ENCODE assay signal across 1 cellular context in the genomic region with DNA sequence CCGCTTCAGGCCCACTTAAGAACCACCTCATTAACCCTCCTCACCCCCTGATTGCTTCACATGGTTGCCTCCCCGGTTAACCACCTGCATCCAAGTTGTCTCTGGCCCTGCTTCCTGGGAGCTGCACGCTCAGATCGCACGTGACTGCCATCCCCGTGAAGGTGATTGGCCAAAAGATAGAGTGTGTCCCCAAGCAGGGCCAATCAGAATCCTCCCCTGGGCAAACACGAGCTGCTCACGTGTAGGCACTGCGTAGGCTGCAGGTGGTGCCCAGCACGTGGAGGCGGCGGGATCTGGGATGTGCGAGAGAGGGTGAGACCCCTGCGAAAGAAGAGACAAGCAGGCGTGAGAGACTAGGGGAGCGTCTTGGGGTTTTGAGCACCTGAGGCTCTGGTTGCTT.
TF ChIP-seq lines count a peak whose summit lies in the region.

No MANE protein-coding gene starts in this region.

TF ChIP-seq in HepG2, 621 proteins besides CTCF, POLR2A, EP300 and RAD21 (continued from another document):
- TF ChIP-seq, protein P1, sequence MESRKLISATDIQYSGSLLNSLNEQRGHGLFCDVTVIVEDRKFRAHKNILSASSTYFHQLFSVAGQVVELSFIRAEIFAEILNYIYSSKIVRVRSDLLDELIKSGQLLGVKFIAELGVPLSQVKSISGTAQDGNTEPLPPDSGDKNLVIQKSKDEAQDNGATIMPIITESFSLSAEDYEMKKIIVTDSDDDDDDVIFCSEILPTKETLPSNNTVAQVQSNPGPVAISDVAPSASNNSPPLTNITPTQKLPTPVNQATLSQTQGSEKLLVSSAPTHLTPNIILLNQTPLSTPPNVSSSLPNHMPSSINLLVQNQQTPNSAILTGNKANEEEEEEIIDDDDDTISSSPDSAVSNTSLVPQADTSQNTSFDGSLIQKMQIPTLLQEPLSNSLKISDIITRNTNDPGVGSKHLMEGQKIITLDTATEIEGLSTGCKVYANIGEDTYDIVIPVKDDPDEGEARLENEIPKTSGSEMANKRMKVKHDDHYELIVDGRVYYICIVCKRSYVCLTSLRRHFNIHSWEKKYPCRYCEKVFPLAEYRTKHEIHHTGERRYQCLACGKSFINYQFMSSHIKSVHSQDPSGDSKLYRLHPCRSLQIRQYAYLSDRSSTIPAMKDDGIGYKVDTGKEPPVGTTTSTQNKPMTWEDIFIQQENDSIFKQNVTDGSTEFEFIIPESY (CRISPR knock-in tag; IDR thresholded peaks at IDR 0.05), result no peak
- TF ChIP-seq ZNF558 (CRISPR knock-in tag; IDR thresholded peaks at IDR 0.05; ENCODE audit: borderline replicate concordance) (no peak), SRY (CRISPR knock-in tag; IDR thresholded peaks at IDR 0.05) (no peak), ZFYVE20 (CRISPR knock-in tag; IDR thresholded peaks at IDR 0.05; ENCODE audit: borderline replicate concordance, low read depth) (no peak), ZNF484 (CRISPR knock-in tag; IDR thresholded peaks at IDR 0.05; ENCODE audit: borderline replicate concordance, low read depth) (no peak), ZNF331 (CRISPR knock-in tag; IDR thresholded peaks at IDR 0.05) (no peak)
- TF ChIP-seq, protein P2, sequence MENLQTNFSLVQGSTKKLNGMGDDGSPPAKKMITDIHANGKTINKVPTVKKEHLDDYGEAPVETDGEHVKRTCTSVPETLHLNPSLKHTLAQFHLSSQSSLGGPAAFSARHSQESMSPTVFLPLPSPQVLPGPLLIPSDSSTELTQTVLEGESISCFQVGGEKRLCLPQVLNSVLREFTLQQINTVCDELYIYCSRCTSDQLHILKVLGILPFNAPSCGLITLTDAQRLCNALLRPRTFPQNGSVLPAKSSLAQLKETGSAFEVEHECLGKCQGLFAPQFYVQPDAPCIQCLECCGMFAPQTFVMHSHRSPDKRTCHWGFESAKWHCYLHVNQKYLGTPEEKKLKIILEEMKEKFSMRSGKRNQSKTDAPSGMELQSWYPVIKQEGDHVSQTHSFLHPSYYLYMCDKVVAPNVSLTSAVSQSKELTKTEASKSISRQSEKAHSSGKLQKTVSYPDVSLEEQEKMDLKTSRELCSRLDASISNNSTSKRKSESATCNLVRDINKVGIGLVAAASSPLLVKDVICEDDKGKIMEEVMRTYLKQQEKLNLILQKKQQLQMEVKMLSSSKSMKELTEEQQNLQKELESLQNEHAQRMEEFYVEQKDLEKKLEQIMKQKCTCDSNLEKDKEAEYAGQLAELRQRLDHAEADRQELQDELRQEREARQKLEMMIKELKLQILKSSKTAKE (CRISPR knock-in tag; IDR thresholded peaks at IDR 0.05; ENCODE audit: borderline replicate concordance), result no peak
- TF ChIP-seq, protein P3, sequence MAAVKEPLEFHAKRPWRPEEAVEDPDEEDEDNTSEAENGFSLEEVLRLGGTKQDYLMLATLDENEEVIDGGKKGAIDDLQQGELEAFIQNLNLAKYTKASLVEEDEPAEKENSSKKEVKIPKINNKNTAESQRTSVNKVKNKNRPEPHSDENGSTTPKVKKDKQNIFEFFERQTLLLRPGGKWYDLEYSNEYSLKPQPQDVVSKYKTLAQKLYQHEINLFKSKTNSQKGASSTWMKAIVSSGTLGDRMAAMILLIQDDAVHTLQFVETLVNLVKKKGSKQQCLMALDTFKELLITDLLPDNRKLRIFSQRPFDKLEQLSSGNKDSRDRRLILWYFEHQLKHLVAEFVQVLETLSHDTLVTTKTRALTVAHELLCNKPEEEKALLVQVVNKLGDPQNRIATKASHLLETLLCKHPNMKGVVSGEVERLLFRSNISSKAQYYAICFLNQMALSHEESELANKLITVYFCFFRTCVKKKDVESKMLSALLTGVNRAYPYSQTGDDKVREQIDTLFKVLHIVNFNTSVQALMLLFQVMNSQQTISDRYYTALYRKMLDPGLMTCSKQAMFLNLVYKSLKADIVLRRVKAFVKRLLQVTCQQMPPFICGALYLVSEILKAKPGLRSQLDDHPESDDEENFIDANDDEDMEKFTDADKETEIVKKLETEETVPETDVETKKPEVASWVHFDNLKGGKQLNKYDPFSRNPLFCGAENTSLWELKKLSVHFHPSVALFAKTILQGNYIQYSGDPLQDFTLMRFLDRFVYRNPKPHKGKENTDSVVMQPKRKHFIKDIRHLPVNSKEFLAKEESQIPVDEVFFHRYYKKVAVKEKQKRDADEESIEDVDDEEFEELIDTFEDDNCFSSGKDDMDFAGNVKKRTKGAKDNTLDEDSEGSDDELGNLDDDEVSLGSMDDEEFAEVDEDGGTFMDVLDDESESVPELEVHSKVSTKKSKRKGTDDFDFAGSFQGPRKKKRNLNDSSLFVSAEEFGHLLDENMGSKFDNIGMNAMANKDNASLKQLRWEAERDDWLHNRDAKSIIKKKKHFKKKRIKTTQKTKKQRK (IDR thresholded peaks at IDR 0.05; ENCODE audit: low read length), result no peak
